In genomic region chr6:15880262-15880973, GRCh38 we compare ENCODE assay signal across 1 cellular context.
TF ChIP-seq lines count a peak whose summit lies in the region.

No MANE protein-coding gene starts in this region.

TF ChIP-seq in GM23338, 12 proteins besides CTCF, POLR2A, EP300 and RAD21 (continued from another document):
- TF ChIP-seq, protein P1, sequence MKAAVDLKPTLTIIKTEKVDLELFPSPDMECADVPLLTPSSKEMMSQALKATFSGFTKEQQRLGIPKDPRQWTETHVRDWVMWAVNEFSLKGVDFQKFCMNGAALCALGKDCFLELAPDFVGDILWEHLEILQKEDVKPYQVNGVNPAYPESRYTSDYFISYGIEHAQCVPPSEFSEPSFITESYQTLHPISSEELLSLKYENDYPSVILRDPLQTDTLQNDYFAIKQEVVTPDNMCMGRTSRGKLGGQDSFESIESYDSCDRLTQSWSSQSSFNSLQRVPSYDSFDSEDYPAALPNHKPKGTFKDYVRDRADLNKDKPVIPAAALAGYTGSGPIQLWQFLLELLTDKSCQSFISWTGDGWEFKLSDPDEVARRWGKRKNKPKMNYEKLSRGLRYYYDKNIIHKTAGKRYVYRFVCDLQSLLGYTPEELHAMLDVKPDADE (IDR thresholded peaks at IDR 0.05), result no peak
- TF ChIP-seq JUNB (IDR thresholded peaks at IDR 0.05; ENCODE audit: unreplicated experiment), result no peak
- no peak for TF ChIP-seq NANOG (IDR thresholded peaks at IDR 0.05; ENCODE audit: borderline replicate concordance)
- TF ChIP-seq CREB1 (CRISPR knock-in tag; IDR thresholded peaks at IDR 0.05; ENCODE audit: low read depth), result no peak
- no peak for TF ChIP-seq POLR2AphosphoS5 (IDR thresholded peaks at IDR 0.05; ENCODE audit: low read depth)
- no peak for TF ChIP-seq REST (IDR thresholded peaks at IDR 0.05; ENCODE audit: unreplicated experiment)
- TF ChIP-seq STAT1 (IDR thresholded peaks at IDR 0.05; ENCODE audit: unreplicated experiment), result no peak
